ENCODE assay signal across 36 cellular contexts in the genomic region with DNA sequence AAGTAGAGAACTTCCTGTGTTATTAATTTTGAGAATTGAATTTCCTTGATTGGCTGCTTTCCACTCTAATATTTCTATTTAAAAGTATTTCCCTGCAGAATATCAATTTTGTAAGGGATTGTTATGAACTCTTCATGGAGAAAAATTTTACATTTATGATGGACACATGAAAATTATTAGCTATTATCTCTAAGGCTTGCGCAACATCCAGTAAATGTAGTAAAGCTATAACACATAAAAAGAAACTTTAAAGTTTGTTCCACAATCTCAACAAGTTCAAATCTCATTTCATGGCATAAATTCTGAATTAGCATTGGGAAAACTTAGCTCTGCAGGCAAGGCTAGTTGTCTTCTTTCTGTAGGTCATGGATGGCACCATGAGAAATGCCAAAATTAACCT.
"Had no signal": no experiment of that assay in that cellular context is flagged by ENCODE, and none has a peak within 500 bp of the region (broad histone marks: within the 10 kb centered on the region; RNA-seq: fewer than 3 reads in every experiment).

No MANE protein-coding gene starts in this region.

- H3K9me3 ChIP-seq: ascending aorta had no signal

- H3K36me3 Mint-ChIP-seq: activated CD4-positive, alpha-beta memory T cell treated with anti-CD3 and anti-CD28 coated beads for 36 hours; activated naive CD4-positive, alpha-beta T cell treated with anti-CD3 and anti-CD28 coated beads, Interleukin-2, amount 50 U/mL, for 24 hours; activated naive CD8-positive, alpha-beta T cell; brain had no signal

- H3K36me3 ChIP-seq: ascending aorta, cardiac muscle cell had no signal

- H3K27me3 ChIP-seq: ascending aorta, cardiac muscle cell had no signal

- H3K4me3 Mint-ChIP-seq: activated B cell treated with CpG ODN at 0.5 μM for 24 hours; activated CD4-positive, alpha-beta memory T cell treated with anti-CD3 and anti-CD28 coated beads for 36 hours; activated CD4-positive, alpha-beta T cell treated with anti-CD3 and anti-CD28 coated beads, Interleukin-2, amount 10 ng/mL, durations not matched to agents 24 days and 14 days; activated CD8-positive, alpha-beta T cell treated with anti-CD3 and anti-CD28 coated beads for 36 hours; activated naive CD4-positive, alpha-beta T cell treated with anti-CD3 and anti-CD28 coated beads, Interleukin-2, amount 10 ng/mL, durations not matched to agents 7 days and 5 days; activated naive CD4-positive, alpha-beta T cell treated with anti-CD3 and anti-CD28 coated beads, Interleukin-2, amount 50 U/mL, for 24 hours; activated naive CD8-positive, alpha-beta T cell; activated naive CD8-positive, alpha-beta T cell treated with anti-CD3 and anti-CD28 coated beads, Interleukin-2, amount 10 ng/mL, durations not matched to agents 7 days and 5 days; activated naive CD8-positive, alpha-beta T cell treated with anti-CD3 and anti-CD28 coated beads, Interleukin-2, amount 50 U/mL, for 24 hours; activated T-cell treated with anti-CD3 and anti-CD28 coated beads, Interleukin-2, amount 50 U/mL, for 4 hours; activated T-cell treated with anti-CD3 and anti-CD28 coated beads, Interleukin-2, amount 50 U/mL, for 72 hours; activated T-helper 1 cell treated with anti-CD3 and anti-CD28 coated beads, Interleukin-12 subunit alpha, Interleukin-12 subunit beta, Interleukin-2, Interleukin-4 antibody, amounts not matched to agents 30 ng/mL and 10 ng/mL and 1 ng/mL, durations not matched to agents 14 hours and 24 hours and 36 hours; activated T-helper 17 cell treated with anti-CD3 and anti-CD28 coated beads, Interleukin-2, amount 50 U/mL, for 72 hours; central memory CD8-positive, alpha-beta T cell; T-helper 1 cell treated with Interleukin-12 subunit alpha and Interleukin-12 subunit beta and Interleukin-4 antibody, amounts not matched to agents 30 μg/mL and 1 μg/mL, for 36 hours; T-helper 2 cell treated with Interferon-gamma antibody and Interleukin-4, amounts not matched to agents 5 μg/mL and 100 μg/mL, for 36 hours had no signal

- FAIRE-seq: bronchial epithelial cell, TTC549 had no signal

- H3K27ac Mint-ChIP-seq: activated B cell treated with CpG ODN at 0.5 μM for 24 hours; activated CD4-positive, alpha-beta memory T cell treated with anti-CD3 and anti-CD28 coated beads for 36 hours; activated CD4-positive, alpha-beta T cell treated with anti-CD3 and anti-CD28 coated beads, Interleukin-2, amount 10 ng/mL, durations not matched to agents 24 days and 14 days; activated CD8-positive, alpha-beta T cell treated with anti-CD3 and anti-CD28 coated beads for 36 hours; activated naive CD4-positive, alpha-beta T cell treated with anti-CD3 and anti-CD28 coated beads, Interleukin-2, amount 10 ng/mL, durations not matched to agents 7 days and 5 days; activated naive CD4-positive, alpha-beta T cell treated with anti-CD3 and anti-CD28 coated beads, Interleukin-2, amount 50 U/mL, for 24 hours; activated naive CD8-positive, alpha-beta T cell; activated naive CD8-positive, alpha-beta T cell treated with anti-CD3 and anti-CD28 coated beads, Interleukin-2, amount 10 ng/mL, durations not matched to agents 7 days and 5 days; activated naive CD8-positive, alpha-beta T cell treated with anti-CD3 and anti-CD28 coated beads, Interleukin-2, amount 50 U/mL, for 24 hours; activated T-cell treated with anti-CD3 and anti-CD28 coated beads, Interleukin-2, amount 50 U/mL, for 72 hours; activated T-helper 1 cell treated with anti-CD3 and anti-CD28 coated beads, Interleukin-12 subunit alpha, Interleukin-12 subunit beta, Interleukin-2, Interleukin-4 antibody, amounts not matched to agents 30 ng/mL and 10 ng/mL and 1 ng/mL, durations not matched to agents 14 hours and 24 hours and 36 hours; activated T-helper 17 cell treated with anti-CD3 and anti-CD28 coated beads, Interleukin-2, amount 50 U/mL, for 72 hours; T-helper 1 cell treated with Interleukin-12 subunit alpha and Interleukin-12 subunit beta and Interleukin-4 antibody, amounts not matched to agents 30 μg/mL and 1 μg/mL, for 36 hours; T-helper 2 cell treated with Interferon-gamma antibody and Interleukin-4, amounts not matched to agents 5 μg/mL and 100 μg/mL, for 36 hours had no signal

- H3K27me3 Mint-ChIP-seq: activated B cell treated with CpG ODN at 0.5 μM for 24 hours; activated CD4-positive, alpha-beta memory T cell treated with anti-CD3 and anti-CD28 coated beads for 36 hours; activated CD8-positive, alpha-beta T cell treated with anti-CD3 and anti-CD28 coated beads for 36 hours; activated naive CD4-positive, alpha-beta T cell treated with anti-CD3 and anti-CD28 coated beads, Interleukin-2, amount 50 U/mL, for 24 hours; activated naive CD8-positive, alpha-beta T cell; activated naive CD8-positive, alpha-beta T cell treated with anti-CD3 and anti-CD28 coated beads, Interleukin-2, amount 50 U/mL, for 24 hours; activated T-helper 17 cell treated with anti-CD3 and anti-CD28 coated beads, Interleukin-2, amount 50 U/mL, for 72 hours; central memory CD8-positive, alpha-beta T cell had no signal

- H3K27ac ChIP-seq: ascending aorta, cardiac muscle cell had no signal

- DNase-seq: activated B cell treated with CpG ODN at 0.5 μM for 24 hours; activated CD4-positive, alpha-beta memory T cell treated with anti-CD3 and anti-CD28 coated beads for 36 hours; activated CD4-positive, alpha-beta T cell treated with anti-CD3 and anti-CD28 coated beads for 4 hours; activated CD4-positive, alpha-beta T cell treated with anti-CD3 and anti-CD28 coated beads, Interleukin-2, amount 10 ng/mL, durations not matched to agents 24 days and 14 days; activated CD4-positive, alpha-beta T cell treated with anti-CD3 and anti-CD28 coated beads, Interleukin-2, amount 50 U/mL, for 1 hour; activated CD4-positive, alpha-beta T cell treated with anti-CD3 and anti-CD28 coated beads, Interleukin-2, amount 50 U/mL, for 4 hours; activated CD4-positive, CD25-positive, alpha-beta regulatory T cell treated with anti-CD3 and anti-CD28 coated beads, Interleukin-2, amount 50 U/mL, for 72 hours; activated CD8-positive, alpha-beta memory T cell treated with anti-CD3 and anti-CD28 coated beads, Interleukin-2, amount 50 U/mL, for 4 hours; activated CD8-positive, alpha-beta T cell treated with anti-CD3 and anti-CD28 coated beads for 36 hours; activated gamma-delta T cell; activated naive CD4-positive, alpha-beta T cell treated with anti-CD3 and anti-CD28 coated beads, Interleukin-2, amount 10 ng/mL, durations not matched to agents 7 days and 5 days; activated naive CD4-positive, alpha-beta T cell treated with Interleukin-2 at 50 U/mL for 16 hours; activated naive CD8-positive, alpha-beta T cell treated with anti-CD3 and anti-CD28 coated beads, Interleukin-2, amount 10 ng/mL, durations not matched to agents 7 days and 5 days; activated naive CD8-positive, alpha-beta T cell treated with anti-CD3 and anti-CD28 coated beads, Interleukin-2, amount 50 U/mL, for 24 hours; activated T-cell treated with anti-CD3 and anti-CD28 coated beads for 4 hours; activated T-cell treated with anti-CD3 and anti-CD28 coated beads, Interleukin-2, amount 50 U/mL, for 1 hour; activated T-cell treated with anti-CD3 and anti-CD28 coated beads, Interleukin-2, amount 50 U/mL, for 4 hours; activated T-cell treated with anti-CD3 and anti-CD28 coated beads, Interleukin-2, amount 50 U/mL, for 72 hours; amygdala; anterior cingulate cortex; caudate nucleus; cerebellar nuclear complex; T-helper 2 cell; T-helper 9 cell had no signal

- H3K9me3 Mint-ChIP-seq: activated B cell treated with CpG ODN at 0.5 μM for 24 hours; activated CD4-positive, alpha-beta memory T cell treated with anti-CD3 and anti-CD28 coated beads for 36 hours; activated CD4-positive, alpha-beta T cell treated with anti-CD3 and anti-CD28 coated beads, Interleukin-2, amount 10 ng/mL, durations not matched to agents 24 days and 14 days; activated CD8-positive, alpha-beta T cell treated with anti-CD3 and anti-CD28 coated beads for 36 hours; activated naive CD4-positive, alpha-beta T cell treated with anti-CD3 and anti-CD28 coated beads, Interleukin-2, amount 10 ng/mL, durations not matched to agents 7 days and 5 days; activated naive CD4-positive, alpha-beta T cell treated with anti-CD3 and anti-CD28 coated beads, Interleukin-2, amount 50 U/mL, for 24 hours; activated naive CD8-positive, alpha-beta T cell treated with anti-CD3 and anti-CD28 coated beads, Interleukin-2, amount 10 ng/mL, durations not matched to agents 7 days and 5 days; activated naive CD8-positive, alpha-beta T cell treated with anti-CD3 and anti-CD28 coated beads, Interleukin-2, amount 50 U/mL, for 24 hours; activated T-cell treated with anti-CD3 and anti-CD28 coated beads, Interleukin-2, amount 50 U/mL, for 4 hours; activated T-cell treated with anti-CD3 and anti-CD28 coated beads, Interleukin-2, amount 50 U/mL, for 72 hours; activated T-helper 1 cell treated with anti-CD3 and anti-CD28 coated beads, Interleukin-12 subunit alpha, Interleukin-12 subunit beta, Interleukin-2, Interleukin-4 antibody, amounts not matched to agents 30 ng/mL and 10 ng/mL and 1 ng/mL, durations not matched to agents 14 hours and 24 hours and 36 hours; activated T-helper 17 cell treated with anti-CD3 and anti-CD28 coated beads, Interleukin-2, amount 50 U/mL, for 72 hours; central memory CD8-positive, alpha-beta T cell; T-helper 1 cell treated with Interleukin-12 subunit alpha and Interleukin-12 subunit beta and Interleukin-4 antibody, amounts not matched to agents 30 μg/mL and 1 μg/mL, for 36 hours; T-helper 2 cell treated with Interferon-gamma antibody and Interleukin-4, amounts not matched to agents 5 μg/mL and 100 μg/mL, for 36 hours had no signal

- H3K4me3 ChIP-seq: ascending aorta, cardiac muscle cell had no signal

- ATAC-seq: activated CD8-positive, alpha-beta T cell treated with anti-CD3 and anti-CD28 coated beads for 36 hours; activated naive CD8-positive, alpha-beta T cell treated with anti-CD3 and anti-CD28 coated beads, Interleukin-2, amount 50 U/mL, for 24 hours; activated T-cell treated with anti-CD3 and anti-CD28 coated beads, Interleukin-2, amount 50 U/mL, for 4 hours; activated T-cell treated with anti-CD3 and anti-CD28 coated beads, Interleukin-2, amount 50 U/mL, for 72 hours; activated T-helper 17 cell treated with anti-CD3 and anti-CD28 coated beads, Interleukin-2, amount 50 U/mL, for 72 hours had no signal
